1 cellular context compared by ENCODE assay signal in genomic region chr6:35500782-35501181, GRCh38.
TF ChIP-seq lines count a peak whose summit lies in the region.

No MANE protein-coding gene starts in this region.

TF ChIP-seq in IMR-90, 13 proteins besides CTCF, POLR2A, EP300 and RAD21 (continued from another document):
- TF ChIP-seq USF2 (IDR thresholded peaks at IDR 0.05; ENCODE audit: low read depth, low read length) (peak; percentile 64), BHLHE40 (IDR thresholded peaks at IDR 0.05; ENCODE audit: low read depth, low read length) (peak; percentile 20; the same call in 1 of the 2 replicates)
